14 cellular contexts compared by ENCODE assay signal in the genomic region with DNA sequence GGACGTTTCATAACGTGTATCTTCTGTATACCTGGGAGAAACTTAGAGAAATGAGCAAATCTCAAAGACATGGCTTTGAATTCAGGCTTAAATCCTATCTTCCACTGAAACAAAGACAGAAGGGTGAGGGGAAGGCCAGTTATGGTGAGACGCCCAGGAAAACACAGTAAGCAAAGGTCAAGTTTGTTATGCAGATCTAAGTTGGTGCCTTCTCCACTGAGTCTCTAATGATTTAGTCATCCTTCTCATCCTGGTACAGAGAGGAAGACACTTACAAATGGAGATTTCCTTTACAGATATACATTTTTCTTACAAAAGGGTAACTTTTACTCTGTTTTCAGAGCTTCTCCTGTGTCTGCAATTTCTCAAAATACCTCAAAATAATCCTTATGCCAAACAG.
DNase-seq lines count a peak whose midpoint lies in the region; ATAC-seq and TF ChIP-seq lines count a peak whose summit lies in the region.
"Had no signal": no experiment of that assay in that cellular context is flagged by ENCODE, and none has a peak within 500 bp of the region (broad histone marks: within the 10 kb centered on the region; RNA-seq: fewer than 3 reads in every experiment).

No MANE protein-coding gene starts in this region.

- no peak for TF ChIP-seq CTCF in GM23338 (conservative IDR thresholded peaks at IDR 0.05; ENCODE audit: low read depth in 2 of 2)
- no peak for TF ChIP-seq CTCF in choroid plexus epithelial cell (conservative IDR thresholded peaks at IDR 0.05; ENCODE audit: low read depth, low read length)
- TF ChIP-seq CTCF in osteoblast (IDR thresholded peaks at IDR 0.05; ENCODE audit: extremely low read depth, low read depth, low read length): no peak
- no peak for TF ChIP-seq CTCF in natural killer cell (IDR thresholded peaks at IDR 0.05)

- peaks cover 14% of the 10 kb centered on the region for H3K36me3 Mint-ChIP-seq in GM23338 (ENCODE audit: low read depth)
- peaks cover 9% of the 10 kb centered on the region for H3K36me3 Mint-ChIP-seq in natural killer cell

- no peaks in the 10 kb centered on the region for H3K36me3 ChIP-seq in GM23338 (ENCODE audit: insufficient read depth)
- peaks cover 8% of the 10 kb centered on the region for H3K36me3 ChIP-seq in NT2/D1 (ENCODE audit: insufficient read depth, insufficient read length, low read length)
- H3K36me3 ChIP-seq in osteoblast (ENCODE audit: insufficient read depth, low read length): no peaks in the 10 kb centered on the region

- no peak overlapping the region for H3K4me3 ChIP-seq in GM23338
- H3K4me3 ChIP-seq in NT2/D1 (ENCODE audit: insufficient read length, low read depth): peak overlapping the region; percentile 39
- no peak overlapping the region for H3K4me3 ChIP-seq in choroid plexus epithelial cell (ENCODE audit: low read depth, low read length)
- H3K4me3 ChIP-seq in osteoblast (ENCODE audit: insufficient read depth, low read length): no peak overlapping the region

- H3K9me3 Mint-ChIP-seq in GM23338 (peaks cover 25% of the 10 kb centered on the region), natural killer cell (no peaks in the 10 kb centered on the region)

- H3K4me2 ChIP-seq in GM23338 (peak overlapping the region; percentile 55), osteoblast (ENCODE audit: insufficient read depth, low read length) (no peak overlapping the region)

- H2AFZ ChIP-seq in GM23338 (peak overlapping the region; percentile 39; the same call in 1 of the 2 replicates), osteoblast (ENCODE audit: low read length) (no peak overlapping the region)

- peaks cover 7% of the 10 kb centered on the region for H3K27me3 Mint-ChIP-seq in GM23338 (ENCODE audit: insufficient read depth, low read depth, poor library complexity)
- H3K27me3 Mint-ChIP-seq in natural killer cell (ENCODE audit: low read depth in 2 of 2): peaks cover 13 to 14% of the 10 kb centered on the region in 2 donors

- intact Hi-C loops in natural killer cell (cut with micrococcal nuclease): loop anchor here (10.0 kb wide), 1 partner anchor 100 kb away; a partner anchor contains a TSS

- H3K79me2 ChIP-seq in GM23338 (replicated peaks; ENCODE audit: insufficient read depth): no peaks in the 10 kb centered on the region
- H3K79me2 ChIP-seq in osteoblast (ENCODE audit: insufficient read depth, low read length): no peaks in the 10 kb centered on the region

- no peak overlapping the region; the same call in 1 of the 2 replicates for H3K27ac ChIP-seq in GM23338 (ENCODE audit: low read depth)
- H3K27ac ChIP-seq in osteoblast (ENCODE audit: low read depth, low read length): peak overlapping the region; percentile 94

- DNase-seq in GM23338 (ENCODE audit: low spot score): no peak
- peak; percentile 48 for DNase-seq in NT2/D1 (ENCODE audit: low read depth, low spot score)
- DNase-seq in choroid plexus epithelial cell (ENCODE audit: low read depth): peak; percentile 82
- no peak for DNase-seq in osteoblast (ENCODE audit: insufficient read length, low spot score, missing footprints)
- no peak for DNase-seq in natural killer cell
- DNase-seq: activated gamma-delta T cell; KG1; kidney glomerular epithelial cell; NCI-H2171 treated with DMSO at 0.1 percent for 48 hours; stimulated activated CD4-positive, alpha-beta T cell treated with anti-CD3 and anti-CD28 coated beads, Interleukin-2, amount 100 ng/mL, for 24 hours; stimulated activated naive CD4-positive, alpha-beta T cell treated with Interleukin-2 at 50 U/mL for 16 hours had no signal

- H3K9me3 ChIP-seq in NT2/D1 (ENCODE audit: insufficient read depth, low read length): peaks cover 32% of the 10 kb centered on the region
- no peaks in the 10 kb centered on the region for H3K9me3 ChIP-seq in osteoblast (ENCODE audit: low read depth, low read length)

- H3K27me3 ChIP-seq in GM23338 (ENCODE audit: insufficient read depth) (no peaks in the 10 kb centered on the region), NT2/D1 (ENCODE audit: insufficient read depth, insufficient read length) (no peaks in the 10 kb centered on the region), osteoblast (ENCODE audit: insufficient read depth, low read length) (no peaks in the 10 kb centered on the region)

- H3K4me3 Mint-ChIP-seq in GM23338: no peak overlapping the region
- no peak overlapping the region for H3K4me3 Mint-ChIP-seq in natural killer cell

- no peaks in the 10 kb centered on the region for H3F3A ChIP-seq in GM23338 (replicated peaks; ENCODE audit: low read depth)

- H3K4me1 Mint-ChIP-seq in GM23338 (peaks cover 31% of the 10 kb centered on the region), natural killer cell (peaks cover 26 to 29% of the 10 kb centered on the region in 2 donors)

- ATAC-seq in GM23338 (peak; percentile 57; the same call in 2 of the 3 replicates), natural killer cell (no peak), HG02870 (IDR thresholded peaks at IDR 0.05; ENCODE audit: unreplicated experiment) (no peak), GM18502 (IDR thresholded peaks at IDR 0.05; ENCODE audit: poor library complexity, unreplicated experiment) (no peak)
- ATAC-seq: activated CD4-positive, CD25-positive, alpha-beta regulatory T cell treated with anti-CD3 and anti-CD28 coated beads, Interleukin-2, amount 50 U/mL, for 24 hours had no signal

- H3K27ac Mint-ChIP-seq in GM23338 (0 out of 2 replicates have a peak overlapping the region, but pooled peaks have one; percentile 13), natural killer cell (no peak overlapping the region)

- peak overlapping the region; percentile 34 for H3K9ac ChIP-seq in NT2/D1 (ENCODE audit: insufficient read length, low read depth)

- H4K20me1 ChIP-seq in GM23338 (replicated peaks; ENCODE audit: insufficient read depth) (no peaks in the 10 kb centered on the region), osteoblast (ENCODE audit: insufficient read depth, low read length) (no peaks in the 10 kb centered on the region)

- H3K4me1 ChIP-seq in GM23338 (ENCODE audit: insufficient read depth): peaks cover 24% of the 10 kb centered on the region
- no peaks in the 10 kb centered on the region for H3K4me1 ChIP-seq in NT2/D1 (ENCODE audit: insufficient read depth, insufficient read length)
- H3K4me1 ChIP-seq in osteoblast (ENCODE audit: insufficient read depth, low read length): peaks cover 29% of the 10 kb centered on the region

- H3K9me2 ChIP-seq in GM23338 (ENCODE audit: insufficient read depth): peaks cover 9% of the 10 kb centered on the region

TF ChIP-seq in GM23338, 12 proteins besides CTCF, POLR2A, EP300 and RAD21 (continues in another document):
- TF ChIP-seq CREB1 (CRISPR knock-in tag; IDR thresholded peaks at IDR 0.05; ENCODE audit: low read depth) (no peak), JUNB (IDR thresholded peaks at IDR 0.05; ENCODE audit: unreplicated experiment) (no peak)
- TF ChIP-seq, protein P1, sequence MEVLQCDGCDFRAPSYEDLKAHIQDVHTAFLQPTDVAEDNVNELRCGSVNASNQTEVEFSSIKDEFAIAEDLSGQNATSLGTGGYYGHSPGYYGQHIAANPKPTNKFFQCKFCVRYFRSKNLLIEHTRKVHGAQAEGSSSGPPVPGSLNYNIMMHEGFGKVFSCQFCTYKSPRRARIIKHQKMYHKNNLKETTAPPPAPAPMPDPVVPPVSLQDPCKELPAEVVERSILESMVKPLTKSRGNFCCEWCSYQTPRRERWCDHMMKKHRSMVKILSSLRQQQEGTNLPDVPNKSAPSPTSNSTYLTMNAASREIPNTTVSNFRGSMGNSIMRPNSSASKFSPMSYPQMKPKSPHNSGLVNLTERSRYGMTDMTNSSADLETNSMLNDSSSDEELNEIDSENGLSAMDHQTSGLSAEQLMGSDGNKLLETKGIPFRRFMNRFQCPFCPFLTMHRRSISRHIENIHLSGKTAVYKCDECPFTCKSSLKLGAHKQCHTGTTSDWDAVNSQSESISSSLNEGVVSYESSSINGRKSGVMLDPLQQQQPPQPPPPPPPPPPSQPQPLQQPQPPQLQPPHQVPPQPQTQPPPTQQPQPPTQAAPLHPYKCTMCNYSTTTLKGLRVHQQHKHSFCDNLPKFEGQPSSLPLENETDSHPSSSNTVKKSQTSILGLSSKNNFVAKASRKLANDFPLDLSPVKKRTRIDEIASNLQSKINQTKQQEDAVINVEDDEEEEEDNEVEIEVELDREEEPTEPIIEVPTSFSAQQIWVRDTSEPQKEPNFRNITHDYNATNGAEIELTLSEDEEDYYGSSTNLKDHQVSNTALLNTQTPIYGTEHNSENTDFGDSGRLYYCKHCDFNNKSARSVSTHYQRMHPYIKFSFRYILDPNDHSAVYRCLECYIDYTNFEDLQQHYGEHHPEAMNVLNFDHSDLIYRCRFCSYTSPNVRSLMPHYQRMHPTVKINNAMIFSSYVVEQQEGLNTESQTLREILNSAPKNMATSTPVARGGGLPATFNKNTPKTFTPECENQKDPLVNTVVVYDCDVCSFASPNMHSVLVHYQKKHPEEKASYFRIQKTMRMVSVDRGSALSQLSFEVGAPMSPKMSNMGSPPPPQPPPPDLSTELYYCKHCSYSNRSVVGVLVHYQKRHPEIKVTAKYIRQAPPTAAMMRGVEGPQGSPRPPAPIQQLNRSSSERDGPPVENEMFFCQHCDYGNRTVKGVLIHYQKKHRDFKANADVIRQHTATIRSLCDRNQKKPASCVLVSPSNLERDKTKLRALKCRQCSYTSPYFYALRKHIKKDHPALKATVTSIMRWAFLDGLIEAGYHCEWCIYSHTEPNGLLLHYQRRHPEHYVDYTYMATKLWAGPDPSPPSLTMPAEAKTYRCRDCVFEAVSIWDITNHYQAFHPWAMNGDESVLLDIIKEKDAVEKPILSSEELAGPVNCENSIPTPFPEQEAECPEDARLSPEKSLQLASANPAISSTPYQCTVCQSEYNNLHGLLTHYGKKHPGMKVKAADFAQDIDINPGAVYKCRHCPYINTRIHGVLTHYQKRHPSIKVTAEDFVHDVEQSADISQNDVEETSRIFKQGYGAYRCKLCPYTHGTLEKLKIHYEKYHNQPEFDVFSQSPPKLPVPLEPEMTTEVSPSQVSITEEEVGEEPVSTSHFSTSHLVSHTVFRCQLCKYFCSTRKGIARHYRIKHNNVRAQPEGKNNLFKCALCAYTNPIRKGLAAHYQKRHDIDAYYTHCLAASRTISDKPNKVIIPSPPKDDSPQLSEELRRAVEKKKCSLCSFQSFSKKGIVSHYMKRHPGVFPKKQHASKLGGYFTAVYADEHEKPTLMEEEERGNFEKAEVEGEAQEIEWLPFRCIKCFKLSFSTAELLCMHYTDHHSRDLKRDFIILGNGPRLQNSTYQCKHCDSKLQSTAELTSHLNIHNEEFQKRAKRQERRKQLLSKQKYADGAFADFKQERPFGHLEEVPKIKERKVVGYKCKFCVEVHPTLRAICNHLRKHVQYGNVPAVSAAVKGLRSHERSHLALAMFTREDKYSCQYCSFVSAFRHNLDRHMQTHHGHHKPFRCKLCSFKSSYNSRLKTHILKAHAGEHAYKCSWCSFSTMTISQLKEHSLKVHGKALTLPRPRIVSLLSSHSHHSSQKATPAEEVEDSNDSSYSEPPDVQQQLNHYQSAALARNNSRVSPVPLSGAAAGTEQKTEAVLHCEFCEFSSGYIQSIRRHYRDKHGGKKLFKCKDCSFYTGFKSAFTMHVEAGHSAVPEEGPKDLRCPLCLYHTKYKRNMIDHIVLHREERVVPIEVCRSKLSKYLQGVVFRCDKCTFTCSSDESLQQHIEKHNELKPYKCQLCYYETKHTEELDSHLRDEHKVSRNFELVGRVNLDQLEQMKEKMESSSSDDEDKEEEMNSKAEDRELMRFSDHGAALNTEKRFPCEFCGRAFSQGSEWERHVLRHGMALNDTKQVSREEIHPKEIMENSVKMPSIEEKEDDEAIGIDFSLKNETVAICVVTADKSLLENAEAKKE (CRISPR knock-in tag; IDR thresholded peaks at IDR 0.05): no peak

Comparison
In these comparisons a context has a peak if more than half of its experiments do, and no peak if none do; other contexts are left out.
1. DNase-seq: peak in NT2/D1 (single experiment) and choroid plexus epithelial cell (single experiment); none in GM23338 (single experiment), osteoblast (single experiment) and natural killer cell (single experiment).